11 cellular contexts compared by ENCODE assay signal in the genomic region with DNA sequence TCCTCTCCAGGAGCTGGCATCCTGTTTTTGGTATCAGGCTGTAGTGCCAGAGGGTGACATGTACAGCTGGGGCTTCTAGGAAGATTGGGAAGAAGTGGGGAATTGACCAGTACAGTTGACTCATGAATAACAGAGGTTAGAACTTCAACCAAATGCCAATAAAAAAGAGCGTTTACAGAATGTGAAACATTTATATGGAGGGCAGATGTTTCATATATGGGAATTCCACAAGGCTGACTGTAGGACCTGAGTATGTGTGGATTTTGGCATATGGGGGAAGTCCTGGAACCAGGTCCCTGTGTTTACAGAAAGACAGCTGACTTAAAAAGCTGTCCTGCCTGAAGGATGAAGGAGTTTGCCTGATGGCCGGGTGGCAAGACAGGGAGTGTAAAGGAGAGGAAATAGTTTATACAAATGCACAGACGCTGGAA. TPM values are rescaled to one million over a fixed set of nuclear protein-coding genes. Genes with fewer than 3 reads are reported as not detected.
DNase-seq lines count a peak whose midpoint lies in the region; ATAC-seq and TF ChIP-seq lines count a peak whose summit lies in the region.
"Had no signal": no experiment of that assay in that cellular context is flagged by ENCODE, and none has a peak within 500 bp of the region (broad histone marks: within the 10 kb centered on the region; RNA-seq: fewer than 3 reads in every experiment).

No MANE protein-coding gene starts in this region.

- TF ChIP-seq POLR2A in breast epithelium (IDR thresholded peaks at IDR 0.05), result no peak

- ATAC-seq in stimulated activated memory B cell treated with anti-CD40 and anti-IgM and Interleukin-4, amounts not matched to agents 10 μg/mL and 1 μg/mL and 100 μg/mL, for 72 hours, result no peak
- no peak for ATAC-seq in HG02981 (IDR thresholded peaks at IDR 0.05; ENCODE audit: unreplicated experiment)
- ATAC-seq: stimulated activated naive B cell treated with anti-CD40 and anti-IgM and Interleukin-4, amounts not matched to agents 10 μg/mL and 1 μg/mL and 100 μg/mL, for 72 hours had no signal

- H2AFZ ChIP-seq in SK-N-SH (ENCODE audit: low read depth) (no peak overlapping the region), MM.1S (ENCODE audit: low read length) (no peak overlapping the region)

- H3K9me3 Mint-ChIP-seq in MCF 10A (ENCODE audit: unreplicated experiment), result no peaks in the 10 kb centered on the region
- H3K9me3 Mint-ChIP-seq in stimulated activated memory B cell treated with anti-CD40 and anti-IgM and Interleukin-4, amounts not matched to agents 10 μg/mL and 1 μg/mL and 100 μg/mL, for 72 hours, result no peaks in the 10 kb centered on the region
- H3K9me3 Mint-ChIP-seq: stimulated activated naive B cell treated with anti-CD40 and anti-IgM and Interleukin-4, amounts not matched to agents 10 μg/mL and 1 μg/mL and 100 μg/mL, for 72 hours had no signal

- H3K4me3 Mint-ChIP-seq in MCF 10A (ENCODE audit: unreplicated experiment), result no peak overlapping the region
- no peak overlapping the region for H3K4me3 Mint-ChIP-seq in stimulated activated memory B cell treated with anti-CD40 and anti-IgM and Interleukin-4, amounts not matched to agents 10 μg/mL and 1 μg/mL and 100 μg/mL, for 72 hours
- H3K4me3 Mint-ChIP-seq: stimulated activated naive B cell treated with anti-CD40 and anti-IgM and Interleukin-4, amounts not matched to agents 10 μg/mL and 1 μg/mL and 100 μg/mL, for 72 hours had no signal

- H3K27ac Mint-ChIP-seq in MCF 10A (ENCODE audit: low read depth, unreplicated experiment), result peak overlapping the region; percentile 21
- H3K27ac Mint-ChIP-seq in stimulated activated memory B cell treated with anti-CD40 and anti-IgM and Interleukin-4, amounts not matched to agents 10 μg/mL and 1 μg/mL and 100 μg/mL, for 72 hours, result peak overlapping the region; percentile 62
- H3K27ac Mint-ChIP-seq: stimulated activated naive B cell treated with anti-CD40 and anti-IgM and Interleukin-4, amounts not matched to agents 10 μg/mL and 1 μg/mL and 100 μg/mL, for 72 hours had no signal

- no peaks in the 10 kb centered on the region for H3K27me3 Mint-ChIP-seq in MCF 10A (ENCODE audit: insufficient read depth, unreplicated experiment)
- no peaks in the 10 kb centered on the region for H3K27me3 Mint-ChIP-seq in stimulated activated memory B cell treated with anti-CD40 and anti-IgM and Interleukin-4, amounts not matched to agents 10 μg/mL and 1 μg/mL and 100 μg/mL, for 72 hours
- H3K27me3 Mint-ChIP-seq: stimulated activated naive B cell treated with anti-CD40 and anti-IgM and Interleukin-4, amounts not matched to agents 10 μg/mL and 1 μg/mL and 100 μg/mL, for 72 hours had no signal

- H3K36me3 ChIP-seq in breast epithelium (no peaks in the 10 kb centered on the region), SK-N-SH (replicated peaks in 1 of 2; ENCODE audit: control insufficient read depth in 1 of 2, insufficient read depth in 2 of 2, low read length in 1 of 2) (peaks cover 33 to 44% of the 10 kb centered on the region in 2 experiments), MM.1S (replicated peaks; ENCODE audit: insufficient read depth, low read length) (peaks cover 6% of the 10 kb centered on the region; the same call in 1 of the 2 replicates)

- H3K4me1 Mint-ChIP-seq in MCF 10A (ENCODE audit: insufficient read depth, unreplicated experiment), result peaks cover 29% of the 10 kb centered on the region
- H3K4me1 Mint-ChIP-seq in stimulated activated memory B cell treated with anti-CD40 and anti-IgM and Interleukin-4, amounts not matched to agents 10 μg/mL and 1 μg/mL and 100 μg/mL, for 72 hours, result peaks cover 55% of the 10 kb centered on the region

- DNase-seq in MCF 10A (ENCODE audit: unreplicated experiment) (peak; percentile 4), breast epithelium (ENCODE audit: low spot score in 2 of 2) (no peak), SK-N-SH (no peak), fibroblast of gingiva (ENCODE audit: low read depth) (peak; percentile 83), mucosa of gallbladder (ENCODE audit: low spot score) (no peak), MM.1S (no peak)
- DNase-seq: amygdala; stimulated activated naive B cell treated with anti-CD40 and anti-IgM and Interleukin-4, amounts not matched to agents 10 μg/mL and 1 μg/mL and 100 μg/mL, for 72 hours had no signal

- peaks cover 52% of the 10 kb centered on the region for H4K20me1 ChIP-seq in SK-N-SH (ENCODE audit: insufficient read depth)
- H4K20me1 ChIP-seq in MM.1S (ENCODE audit: insufficient read depth, low read length), result peaks cover 8% of the 10 kb centered on the region; the same call in 1 of the 2 replicates

- no TSS peak for BruUV-seq in MCF 10A (replicated peaks; lab: Mats Ljungman, UMichigan)

- H3K4me3 ChIP-seq in breast epithelium, result no peak overlapping the region
- H3K4me3 ChIP-seq in SK-N-SH (ENCODE audit: low read depth in 2 of 2, low read length in 1 of 2), result no peak overlapping the region
- H3K4me3 ChIP-seq in MM.1S (ENCODE audit: low read length), result no peak overlapping the region
- H3K4me3 ChIP-seq: lung had no signal

- H3F3A ChIP-seq in SK-N-SH (replicated peaks; ENCODE audit: insufficient read depth) (peaks cover 9% of the 10 kb centered on the region), MM.1S (ENCODE audit: insufficient read depth, low read length) (peaks cover 6% of the 10 kb centered on the region)

- H3K79me2 ChIP-seq in SK-N-SH (ENCODE audit: insufficient read depth) (peaks cover 95% of the 10 kb centered on the region), MM.1S (ENCODE audit: low read length) (peaks cover 74% of the 10 kb centered on the region)

- POLR2A ChIA-PET in MCF 10A (lab: Yijun Ruan, JAX), result interaction anchor here (0.8 to 1.1 kb wide), 2 partner anchors 15 to 21 kb away, joined by 3 to 4 read pairs; no protein-coding TSS in a partner anchor
- POLR2A ChIA-PET in SK-N-SH (lab: Yijun Ruan, JAX), result no interaction called here

- H3K36me3 Mint-ChIP-seq in MCF 10A (ENCODE audit: insufficient read depth, unreplicated experiment), result peaks cover 55% of the 10 kb centered on the region
- H3K36me3 Mint-ChIP-seq in stimulated activated memory B cell treated with anti-CD40 and anti-IgM and Interleukin-4, amounts not matched to agents 10 μg/mL and 1 μg/mL and 100 μg/mL, for 72 hours, result peaks cover 50% of the 10 kb centered on the region

- H3K27me3 ChIP-seq in breast epithelium (no peaks in the 10 kb centered on the region), SK-N-SH (ENCODE audit: insufficient read depth) (no peaks in the 10 kb centered on the region), MM.1S (replicated peaks; ENCODE audit: insufficient read depth, low read length) (no peaks in the 10 kb centered on the region)

- no peak for TF ChIP-seq CTCF in MCF 10A (IDR thresholded peaks at IDR 0.05; ENCODE audit: unreplicated experiment)
- TF ChIP-seq CTCF in breast epithelium (IDR thresholded peaks at IDR 0.05), result no peak
- TF ChIP-seq CTCF in SK-N-SH (IDR thresholded peaks at IDR 0.05), result no peak
- TF ChIP-seq CTCF in MM.1S (IDR thresholded peaks at IDR 0.05; ENCODE audit: low read length), result no peak

- H3K9me2 ChIP-seq in SK-N-SH, result no peaks in the 10 kb centered on the region
- no peaks in the 10 kb centered on the region for H3K9me2 ChIP-seq in MM.1S (replicated peaks; ENCODE audit: insufficient read depth, low read length)

- intact Hi-C loops in MCF 10A (cut with micrococcal nuclease) (no loop called here), breast epithelium (cut with DNase I; ENCODE audit: low total_unique reads) (no loop called here)

- H3K27ac ChIP-seq in breast epithelium (no peak overlapping the region), SK-N-SH (ENCODE audit: low read depth in 2 of 2, low read length in 1 of 2) (peak overlapping the region in 1 of 2 experiments; percentile 24; a peak in 1 of 4 replicates), MM.1S (ENCODE audit: low read length) (no peak overlapping the region)

- H3K4me1 ChIP-seq in breast epithelium (no peaks in the 10 kb centered on the region), SK-N-SH (ENCODE audit: control insufficient read depth in 1 of 2, insufficient read depth in 2 of 2, low read depth in 1 of 2, low read length in 1 of 2) (peaks cover 6 to 16% of the 10 kb centered on the region in 2 experiments; a peak in 3 of 4 replicates), MM.1S (ENCODE audit: low read length) (peaks cover 8% of the 10 kb centered on the region; the same call in 1 of the 2 replicates)

- TF ChIP-seq EP300 in SK-N-SH (IDR thresholded peaks at IDR 0.05; ENCODE audit: borderline replicate concordance in 1 of 2, low read depth in 1 of 2, low read length in 1 of 2), result no peak

- peak overlapping the region; percentile 20; the same call in 1 of the 2 replicates for H3K4me2 ChIP-seq in SK-N-SH
- H3K4me2 ChIP-seq in MM.1S (ENCODE audit: low read depth, low read length), result no peak overlapping the region

- CTCF ChIA-PET in MCF 10A (lab: Yijun Ruan, JAX), result interaction anchor here (0.6 to 1.5 kb wide), 2 partner anchors 9 to 39 kb away, joined by 3 to 4 read pairs; no protein-coding TSS in a partner anchor
- CTCF ChIA-PET in SK-N-SH (lab: Yijun Ruan, JAX), result interaction anchor here (1.3 kb wide), 1 partner anchor 21 kb away, joined by 3 read pairs; no protein-coding TSS in a partner anchor

- no peak overlapping the region for H3K9ac ChIP-seq in SK-N-SH
- no peak overlapping the region for H3K9ac ChIP-seq in MM.1S (ENCODE audit: low read length)

- WGBS in SK-N-SH (ENCODE audit: low lambda C conversion rate), result 84% methylated on average over 3 of the region's 3 CpGs

- no peaks in the 10 kb centered on the region for H3K9me3 ChIP-seq in breast epithelium
- no peaks in the 10 kb centered on the region for H3K9me3 ChIP-seq in SK-N-SH
- no peaks in the 10 kb centered on the region for H3K9me3 ChIP-seq in MM.1S (replicated peaks; ENCODE audit: insufficient read depth, low read length)

- TF ChIP-seq RAD21 in SK-N-SH (IDR thresholded peaks at IDR 0.05; ENCODE audit: low read length), result no peak

RNA-seq across cellular contexts. Expression of a gene that starts 5.2 kb away (rescaled TPM):
- total RNA-seq in MCF 10A (2022) (27.0 and 33.4 TPM in 2 replicates), breast epithelium (10 to 100 TPM in 2 of 3 donors, 1 to 10 TPM in 1; 9.4 to 25.3 (median 21.6) TPM), mucosa of gallbladder (17.7 TPM)
- polyA plus RNA-seq in SK-N-SH (2012; rRNA removed), result 25.9 and 28.6 TPM in 2 replicates
- polyA plus RNA-seq in SK-N-SH (2012; cell fraction: cytosol; rRNA removed), result 29.3 and 29.4 TPM in 2 replicates
- polyA plus RNA-seq in SK-N-SH (2012; cell fraction: nucleus; rRNA removed), result 13.8 and 14.7 TPM in 2 replicates

RNA-seq across cellular contexts. Expression of a gene that starts 38.1 kb away (rescaled TPM):
- total RNA-seq in MCF 10A (2022), result 56.6 and 63.5 TPM in 2 replicates
- 10 to 100 TPM; 48.5 to 52.8 (median 49.6) TPM for total RNA-seq in breast epithelium
- polyA plus RNA-seq in SK-N-SH (2012; rRNA removed), result 63.2 and 74.4 TPM in 2 replicates
- polyA plus RNA-seq in SK-N-SH (2012; cell fraction: cytosol; rRNA removed), result 59.8 and 69.6 TPM in 2 replicates
- 154 and 180 TPM in 2 replicates for polyA plus RNA-seq in SK-N-SH (2012; cell fraction: nucleus; rRNA removed)
- 34.2 TPM for total RNA-seq in mucosa of gallbladder

Comparison
In these comparisons a context has a peak if more than half of its experiments do, and no peak if none do; other contexts are left out.
1. DNase-seq: peak in MCF 10A (single experiment) and fibroblast of gingiva (single experiment); none in breast epithelium (0 of 2), SK-N-SH (single experiment), mucosa of gallbladder (single experiment) and MM.1S (single experiment).